In the genomic region with DNA sequence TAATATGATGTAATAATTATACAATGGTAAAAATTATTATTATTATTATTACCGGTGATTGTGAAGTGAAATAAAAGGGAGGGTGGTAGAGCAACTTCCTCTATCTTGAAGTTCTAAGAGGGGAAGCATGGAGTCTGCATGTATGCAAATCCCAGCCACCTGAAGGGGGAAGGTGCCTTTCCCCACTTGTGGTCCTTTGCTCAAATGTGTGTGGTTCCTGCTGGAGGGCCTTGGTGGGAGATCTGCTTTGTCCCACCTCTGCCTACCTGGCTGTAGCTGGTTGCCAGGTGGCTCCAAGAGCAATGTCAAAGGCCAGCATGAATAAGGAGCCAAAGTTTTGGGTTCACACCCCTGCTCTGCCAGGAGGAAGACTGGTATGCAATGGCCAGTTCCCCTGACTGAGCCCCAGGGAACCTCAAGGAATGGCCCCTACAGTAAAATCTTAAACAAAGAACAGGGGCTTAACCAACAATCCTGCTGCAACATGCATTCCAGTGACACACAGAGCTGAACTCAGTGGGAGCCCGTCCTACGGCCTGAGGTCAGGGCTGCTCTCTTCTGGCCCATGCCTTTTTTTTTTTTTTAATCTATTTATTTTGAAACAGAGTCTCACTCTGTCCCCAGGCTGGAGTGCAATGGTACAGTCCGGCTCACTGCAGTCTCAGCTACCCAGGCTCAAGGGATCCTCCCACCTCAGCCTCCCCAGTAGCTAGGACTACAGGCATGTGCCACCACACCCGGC, we compare ENCODE assay signal across 15 cellular contexts. TPM values are rescaled to one million over a fixed set of nuclear protein-coding genes. Genes with fewer than 3 reads are reported as not detected.
DNase-seq lines count a peak whose midpoint lies in the region; ATAC-seq and TF ChIP-seq lines count a peak whose summit lies in the region.
"Had no signal": no experiment of that assay in that cellular context is flagged by ENCODE, and none has a peak within 500 bp of the region (broad histone marks: within the 10 kb centered on the region; RNA-seq: fewer than 3 reads in every experiment).

No MANE protein-coding gene starts in this region.

- H3K36me3 ChIP-seq in HEK293 (ENCODE audit: control insufficient read depth in 2 of 2, insufficient read depth in 1 of 2, low read length in 2 of 2), result peaks cover 0 to 77% of the 10 kb centered on the region in 2 experiments; a peak in 1 of 3 replicates
- H3K36me3 ChIP-seq: transverse colon had no signal

- ATAC-seq in T-helper 17 cell, result peak; percentile 48
- peak; percentile 67 for ATAC-seq in stimulated activated memory B cell treated with anti-CD40 and anti-IgM and Interleukin-4, amounts not matched to agents 10 μg/mL and 1 μg/mL and 100 μg/mL, for 72 hours
- ATAC-seq in activated CD8-positive, alpha-beta memory T cell treated with anti-CD3 and anti-CD28 coated beads, Interleukin-2, amount 10 ng/mL, durations not matched to agents 7 days and 5 days, result no peak
- ATAC-seq in HG03460 (IDR thresholded peaks at IDR 0.05; ENCODE audit: unreplicated experiment), result no peak

- no peaks in the 10 kb centered on the region for H3K9me3 Mint-ChIP-seq in stimulated activated memory B cell treated with anti-CD40 and anti-IgM and Interleukin-4, amounts not matched to agents 10 μg/mL and 1 μg/mL and 100 μg/mL, for 72 hours
- no peaks in the 10 kb centered on the region for H3K9me3 Mint-ChIP-seq in activated CD8-positive, alpha-beta memory T cell treated with anti-CD3 and anti-CD28 coated beads, Interleukin-2, amount 10 ng/mL, durations not matched to agents 7 days and 5 days (ENCODE audit: low read depth)

- peaks cover 3% of the 10 kb centered on the region for H3K36me3 Mint-ChIP-seq in T-helper 17 cell (ENCODE audit: low read depth)
- peaks cover 8% of the 10 kb centered on the region for H3K36me3 Mint-ChIP-seq in stimulated activated memory B cell treated with anti-CD40 and anti-IgM and Interleukin-4, amounts not matched to agents 10 μg/mL and 1 μg/mL and 100 μg/mL, for 72 hours
- H3K36me3 Mint-ChIP-seq in activated CD8-positive, alpha-beta memory T cell treated with anti-CD3 and anti-CD28 coated beads, Interleukin-2, amount 10 ng/mL, durations not matched to agents 7 days and 5 days, result no peaks in the 10 kb centered on the region

- DNase-seq in T-helper 17 cell, result no peak
- DNase-seq in activated CD8-positive, alpha-beta memory T cell treated with anti-CD3 and anti-CD28 coated beads, Interleukin-2, amount 10 ng/mL, durations not matched to agents 7 days and 5 days, result no peak
- DNase-seq: activated CD4-positive, alpha-beta T cell treated with anti-CD3 and anti-CD28 coated beads, Interleukin-2, amount 50 U/mL, for 1 hour; amniotic stem cell; midbrain; NCI-H1048; SIG-M5; sigmoid colon; stimulated activated CD4-positive, alpha-beta T cell treated with anti-CD3 and anti-CD28 coated beads, Interleukin-4, amount 100 ng/mL, for 24 hours; T1000 had no signal

- POLR2A ChIA-PET in HEK293 (lab: Yijun Ruan, JAX), result interaction anchor here (0.7 to 1.0 kb wide), 3 partner anchors 16 to 161 kb away, joined by 3 to 4 read pairs (median 3); no protein-coding TSS in a partner anchor

- H3K4me3 Mint-ChIP-seq in T-helper 17 cell, result no peak overlapping the region
- H3K4me3 Mint-ChIP-seq in stimulated activated memory B cell treated with anti-CD40 and anti-IgM and Interleukin-4, amounts not matched to agents 10 μg/mL and 1 μg/mL and 100 μg/mL, for 72 hours, result no peak overlapping the region
- no peak overlapping the region for H3K4me3 Mint-ChIP-seq in activated CD8-positive, alpha-beta memory T cell treated with anti-CD3 and anti-CD28 coated beads, Interleukin-2, amount 10 ng/mL, durations not matched to agents 7 days and 5 days

- H3K27ac Mint-ChIP-seq in T-helper 17 cell, result no peak overlapping the region
- H3K27ac Mint-ChIP-seq in stimulated activated memory B cell treated with anti-CD40 and anti-IgM and Interleukin-4, amounts not matched to agents 10 μg/mL and 1 μg/mL and 100 μg/mL, for 72 hours, result peak overlapping the region; percentile 62
- no peak overlapping the region for H3K27ac Mint-ChIP-seq in activated CD8-positive, alpha-beta memory T cell treated with anti-CD3 and anti-CD28 coated beads, Interleukin-2, amount 10 ng/mL, durations not matched to agents 7 days and 5 days
- H3K27ac Mint-ChIP-seq: CD14-positive monocyte had no signal

- TF ChIP-seq CTCF in HEK293 (tag by site-specific recombination; IDR thresholded peaks at IDR 0.05), result no peak

- H3K27ac ChIP-seq in HEK293 (ENCODE audit: extremely low read depth, low read depth, low read length), result no peak overlapping the region
- H3K27ac ChIP-seq: sigmoid colon, transverse colon had no signal

- no peaks in the 10 kb centered on the region for H3K4me1 ChIP-seq in HEK293 (ENCODE audit: control insufficient read depth, insufficient read depth, low read length)
- H3K4me1 ChIP-seq: transverse colon had no signal

- H3K4me3 ChIP-seq in HEK293 (ENCODE audit: low read depth, low read length), result no peak overlapping the region
- H3K4me3 ChIP-seq: sigmoid colon, transverse colon had no signal

- H3K9me3 ChIP-seq in HEK293 (ENCODE audit: control insufficient read depth, insufficient read depth, low read depth, low read length) (no peaks in the 10 kb centered on the region), T-helper 17 cell (ENCODE audit: control insufficient read depth, low read length, poor library complexity, severe bottlenecking) (no peaks in the 10 kb centered on the region)
- H3K9me3 ChIP-seq: sigmoid colon, transverse colon had no signal

- CTCF ChIA-PET in HEK293 (lab: Yijun Ruan, JAX), result interaction anchor here (0.6 to 0.7 kb wide), 2 partner anchors 22 to 197 kb away, joined by 4 to 5 read pairs; no protein-coding TSS in a partner anchor
- CTCF ChIA-PET in activated CD8-positive, alpha-beta memory T cell treated with anti-CD3 and anti-CD28 coated beads, Interleukin-2, amount 10 ng/mL, durations not matched to agents 7 days and 5 days (lab: Charles Lee), result no interaction called here

- H3K4me1 Mint-ChIP-seq in T-helper 17 cell, result no peaks in the 10 kb centered on the region
- H3K4me1 Mint-ChIP-seq in stimulated activated memory B cell treated with anti-CD40 and anti-IgM and Interleukin-4, amounts not matched to agents 10 μg/mL and 1 μg/mL and 100 μg/mL, for 72 hours, result peaks cover 73% of the 10 kb centered on the region
- no peaks in the 10 kb centered on the region for H3K4me1 Mint-ChIP-seq in activated CD8-positive, alpha-beta memory T cell treated with anti-CD3 and anti-CD28 coated beads, Interleukin-2, amount 10 ng/mL, durations not matched to agents 7 days and 5 days

- peaks cover 17% of the 10 kb centered on the region for H3K27me3 Mint-ChIP-seq in T-helper 17 cell
- no peaks in the 10 kb centered on the region for H3K27me3 Mint-ChIP-seq in stimulated activated memory B cell treated with anti-CD40 and anti-IgM and Interleukin-4, amounts not matched to agents 10 μg/mL and 1 μg/mL and 100 μg/mL, for 72 hours
- peaks cover 15% of the 10 kb centered on the region for H3K27me3 Mint-ChIP-seq in activated CD8-positive, alpha-beta memory T cell treated with anti-CD3 and anti-CD28 coated beads, Interleukin-2, amount 10 ng/mL, durations not matched to agents 7 days and 5 days

TF ChIP-seq in HEK293, 187 proteins besides CTCF, POLR2A, EP300 and RAD21:
- TF ChIP-seq REPIN1 (tag by site-specific recombination; IDR thresholded peaks at IDR 0.05; ENCODE audit: low read depth) (no peak), ZNF175 (tag by site-specific recombination; IDR thresholded peaks at IDR 0.05) (no peak), GFI1B (tag by site-specific recombination; IDR thresholded peaks at IDR 0.05) (no peak)
- TF ChIP-seq, protein P1, sequence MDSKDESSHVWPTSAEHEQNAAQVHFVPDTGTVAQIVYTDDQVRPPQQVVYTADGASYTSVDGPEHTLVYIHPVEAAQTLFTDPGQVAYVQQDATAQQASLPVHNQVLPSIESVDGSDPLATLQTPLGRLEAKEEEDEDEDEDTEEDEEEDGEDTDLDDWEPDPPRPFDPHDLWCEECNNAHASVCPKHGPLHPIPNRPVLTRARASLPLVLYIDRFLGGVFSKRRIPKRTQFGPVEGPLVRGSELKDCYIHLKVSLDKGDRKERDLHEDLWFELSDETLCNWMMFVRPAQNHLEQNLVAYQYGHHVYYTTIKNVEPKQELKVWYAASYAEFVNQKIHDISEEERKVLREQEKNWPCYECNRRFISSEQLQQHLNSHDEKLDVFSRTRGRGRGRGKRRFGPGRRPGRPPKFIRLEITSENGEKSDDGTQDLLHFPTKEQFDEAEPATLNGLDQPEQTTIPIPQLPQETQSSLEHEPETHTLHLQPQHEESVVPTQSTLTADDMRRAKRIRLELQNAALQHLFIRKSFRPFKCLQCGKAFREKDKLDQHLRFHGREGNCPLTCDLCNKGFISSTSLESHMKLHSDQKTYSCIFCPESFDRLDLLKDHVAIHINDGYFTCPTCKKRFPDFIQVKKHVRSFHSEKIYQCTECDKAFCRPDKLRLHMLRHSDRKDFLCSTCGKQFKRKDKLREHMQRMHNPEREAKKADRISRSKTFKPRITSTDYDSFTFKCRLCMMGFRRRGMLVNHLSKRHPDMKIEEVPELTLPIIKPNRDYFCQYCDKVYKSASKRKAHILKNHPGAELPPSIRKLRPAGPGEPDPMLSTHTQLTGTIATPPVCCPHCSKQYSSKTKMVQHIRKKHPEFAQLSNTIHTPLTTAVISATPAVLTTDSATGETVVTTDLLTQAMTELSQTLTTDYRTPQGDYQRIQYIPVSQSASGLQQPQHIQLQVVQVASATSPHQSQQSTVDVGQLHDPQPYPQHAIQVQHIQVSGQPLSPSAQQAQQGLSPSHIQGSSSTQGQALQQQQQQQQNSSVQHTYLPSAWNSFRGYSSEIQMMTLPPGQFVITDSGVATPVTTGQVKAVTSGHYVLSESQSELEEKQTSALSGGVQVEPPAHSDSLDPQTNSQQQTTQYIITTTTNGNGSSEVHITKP (tag by site-specific recombination; IDR thresholded peaks at IDR 0.05), result peak; percentile 86

RNA-seq across cellular contexts. Expression of a gene that starts 8.5 kb away (rescaled TPM):
- total RNA-seq in T-helper 17 cell, result not detected
- total RNA-seq in activated CD8-positive, alpha-beta memory T cell treated with anti-CD3 and anti-CD28 coated beads, Interleukin-2, amount 10 ng/mL, durations not matched to agents 7 days and 5 days, result under 1 TPM; 0.52 to 0.93 TPM

RNA-seq across cellular contexts. Expression of a gene that starts 18.8 kb away (rescaled TPM):
- total RNA-seq in T-helper 17 cell, result 10 to 100 TPM; 42.8 to 52.7 TPM
- 100 to 1,000 TPM; 106 to 121 TPM for total RNA-seq in activated CD8-positive, alpha-beta memory T cell treated with anti-CD3 and anti-CD28 coated beads, Interleukin-2, amount 10 ng/mL, durations not matched to agents 7 days and 5 days

RNA-seq across cellular contexts. Expression of a gene that starts 19.2 kb away (rescaled TPM):
- 10 to 100 TPM in 1 of 2 donors, 1 to 10 TPM in 1; 3.5 to 11.2 TPM for total RNA-seq in T-helper 17 cell
- under 1 TPM; 0.30 to 0.96 TPM for total RNA-seq in activated CD8-positive, alpha-beta memory T cell treated with anti-CD3 and anti-CD28 coated beads, Interleukin-2, amount 10 ng/mL, durations not matched to agents 7 days and 5 days

RNA-seq across cellular contexts. Expression of a gene that starts 26.4 kb away (rescaled TPM):
- total RNA-seq in T-helper 17 cell, result 10 to 100 TPM; 66.7 to 87.5 TPM
- total RNA-seq in activated CD8-positive, alpha-beta memory T cell treated with anti-CD3 and anti-CD28 coated beads, Interleukin-2, amount 10 ng/mL, durations not matched to agents 7 days and 5 days, result 100 to 1,000 TPM; 125 to 144 TPM

RNA-seq across cellular contexts. Expression of a gene that starts 38.7 kb away (rescaled TPM):
- total RNA-seq in T-helper 17 cell, result 100 to 1,000 TPM; 533 to 568 TPM
- total RNA-seq in activated CD8-positive, alpha-beta memory T cell treated with anti-CD3 and anti-CD28 coated beads, Interleukin-2, amount 10 ng/mL, durations not matched to agents 7 days and 5 days, result 100 to 1,000 TPM; 152 to 181 TPM

Comparison
In these comparisons a context has a peak if more than half of its experiments do, and no peak if none do; other contexts are left out.
1. ATAC-seq: peak in T-helper 17 cell (single experiment) and stimulated activated memory B cell treated with anti-CD40 and anti-IgM and Interleukin-4, amounts not matched to agents 10 μg/mL and 1 μg/mL and 100 μg/mL, for 72 hours (single experiment); none in activated CD8-positive, alpha-beta memory T cell treated with anti-CD3 and anti-CD28 coated beads, Interleukin-2, amount 10 ng/mL, durations not matched to agents 7 days and 5 days (single experiment) and HG03460 (single experiment).